ENCODE assay signal across 8 cellular contexts in genomic region chr14:52551696-52552062, GRCh38. TPM values are rescaled to one million over a fixed set of nuclear protein-coding genes. Genes with fewer than 3 reads are reported as not detected.
DNase-seq lines count a peak whose midpoint lies in the region; ATAC-seq and TF ChIP-seq lines count a peak whose summit lies in the region.

No MANE protein-coding gene starts in this region.

- TF ChIP-seq POLR2A in sigmoid colon (IDR thresholded peaks at IDR 0.05) = no peak

- peak; percentile 28; the same call in 1 of the 3 replicates for TF ChIP-seq CTCF in GM12872 (IDR thresholded peaks at IDR 0.05; ENCODE audit: insufficient read depth, low read depth, low read length)
- TF ChIP-seq CTCF in sigmoid colon (IDR thresholded peaks at IDR 0.05) = no peak

- WGBS in sigmoid colon, 2 donors = 0 to 1% methylated on average over 8 of the region's 8 CpGs

- DNase-seq in ACHN (peak; percentile 33), NCI-H2227 treated with DMSO at 0.1 percent for 48 hours (lab: John Stamatoyannopoulos, UW) (peak; percentile 53), hippocampal formation (lab: John Stamatoyannopoulos, UW) (peak; percentile 3 to 81), sigmoid colon (no peak), epidermal melanocyte (ENCODE audit: insufficient read length, low spot score) (no peak)

- H3K36me3 ChIP-seq in sigmoid colon = no peaks in the 10 kb centered on the region

- no peaks in the 10 kb centered on the region for H3K27me3 ChIP-seq in sigmoid colon

- H3K4me3 ChIP-seq in sigmoid colon = peak overlapping the region; percentile 80 to 90 (median 87)

- no peak for ATAC-seq in HG03039 (IDR thresholded peaks at IDR 0.05; ENCODE audit: unreplicated experiment)

- no peaks in the 10 kb centered on the region for H3K9me3 ChIP-seq in sigmoid colon

- intact Hi-C loops in sigmoid colon (cut with DNase I) = loop anchor here (5.0 to 10.0 kb wide), 2 partner anchors 146 to 1307 kb away; partner anchors contain the start of genes ERO1A and TMX1

- in situ Hi-C loops in ACHN (cut with HindIII; ENCODE audit: low pct_ligation_motif_present, low pct_unique_long_range_greater_than_20kb, low sequenced_read_pairs) = no loop called here

- H3K27ac ChIP-seq in angular gyrus (ENCODE audit: low read depth, low read length) = peak overlapping the region; percentile 76
- peak overlapping the region; percentile 89 to 95 (median 92) for H3K27ac ChIP-seq in sigmoid colon

- TF ChIP-seq EP300 in sigmoid colon (IDR thresholded peaks at IDR 0.05) = no peak

- peaks cover 0 to 27% (median 24%) of the 10 kb centered on the region in 4 donors for H3K4me1 ChIP-seq in sigmoid colon

RNA-seq across cellular contexts. Expression of gene TXNDC16, which starts 0.6 kb away (rescaled TPM):
- total RNA-seq in sigmoid colon = 10 to 100 TPM; 10.5 to 14.3 (median 13.2) TPM
- 1 to 10 TPM; 1.2 to 2.5 (median 1.2) TPM for polyA plus RNA-seq in sigmoid colon

RNA-seq across cellular contexts. Expression of gene GPR137C, which starts 1.0 kb away (rescaled TPM):
- total RNA-seq in sigmoid colon = under 1 TPM; 0.49 to 0.71 (median 0.62) TPM
- polyA plus RNA-seq in sigmoid colon = under 1 TPM in 1 of 3 donors, not detected in 2; 0.31 TPM

Comparison
In these comparisons a context has a peak if more than half of its experiments do, and no peak if none do; other contexts are left out.
1. DNase-seq: peak in ACHN (single experiment), NCI-H2227 treated with DMSO at 0.1 percent for 48 hours (single experiment) and hippocampal formation (2 of 2); none in sigmoid colon (single experiment) and epidermal melanocyte (single experiment).